In genomic region chr2:8159966-8160603, GRCh38 we compare ENCODE assay signal across 19 cellular contexts.
A peak's percentile ranks its signal among the peaks of the same experiment; 100 is the strongest.
DNase-seq lines count a peak whose midpoint lies in the region; ATAC-seq and TF ChIP-seq lines count a peak whose summit lies in the region.
"Had no signal": no experiment of that assay in that cellular context is flagged by ENCODE, and none has a peak within 500 bp of the region (broad histone marks: within the 10 kb centered on the region; RNA-seq: fewer than 3 reads in every experiment).

No MANE protein-coding gene starts in this region.

- no peak overlapping the region for H3K4me3 Mint-ChIP-seq in immature natural killer cell
- H3K4me3 Mint-ChIP-seq in stimulated activated naive B cell treated with anti-CD40 and anti-IgM and Interleukin-4, amounts not matched to agents 10 μg/mL and 1 μg/mL and 100 μg/mL, for 72 hours = no peak overlapping the region
- H3K4me3 Mint-ChIP-seq in activated T-helper 1 cell treated with anti-CD3 and anti-CD28 coated beads, Interleukin-12 subunit alpha, Interleukin-12 subunit beta, Interleukin-2, Interleukin-4 antibody, amounts not matched to agents 30 ng/mL and 10 ng/mL and 1 ng/mL, durations not matched to agents 14 hours and 24 hours and 36 hours = no peak overlapping the region
- no peak overlapping the region for H3K4me3 Mint-ChIP-seq in activated CD4-positive, alpha-beta memory T cell treated with anti-CD3 and anti-CD28 coated beads, Interleukin-2, amount 10 ng/mL, durations not matched to agents 7 days and 5 days
- H3K4me3 Mint-ChIP-seq: activated T-cell treated with anti-CD3 and anti-CD28 coated beads, Interleukin-2, amount 50 U/mL, for 24 hours had no signal

- peaks cover 9 to 33% of the 10 kb centered on the region in 2 donors for H3K4me1 Mint-ChIP-seq in immature natural killer cell
- peaks cover 15 to 23% of the 10 kb centered on the region in 2 donors for H3K4me1 Mint-ChIP-seq in stimulated activated naive B cell treated with anti-CD40 and anti-IgM and Interleukin-4, amounts not matched to agents 10 μg/mL and 1 μg/mL and 100 μg/mL, for 72 hours
- H3K4me1 Mint-ChIP-seq in activated T-helper 1 cell treated with anti-CD3 and anti-CD28 coated beads, Interleukin-12 subunit alpha, Interleukin-12 subunit beta, Interleukin-2, Interleukin-4 antibody, amounts not matched to agents 30 ng/mL and 10 ng/mL and 1 ng/mL, durations not matched to agents 14 hours and 24 hours and 36 hours (ENCODE audit: low read depth) = peaks cover 8% of the 10 kb centered on the region
- H3K4me1 Mint-ChIP-seq in activated CD4-positive, alpha-beta memory T cell treated with anti-CD3 and anti-CD28 coated beads, Interleukin-2, amount 10 ng/mL, durations not matched to agents 7 days and 5 days = peaks cover 3% of the 10 kb centered on the region

- no peak overlapping the region for H3K4me2 ChIP-seq in SK-N-SH
- H3K4me2 ChIP-seq: BLaER1 had no signal

- H3K9ac ChIP-seq in SK-N-SH = no peak overlapping the region
- H3K9ac ChIP-seq: BLaER1 had no signal

- no peaks in the 10 kb centered on the region for H3K9me3 Mint-ChIP-seq in immature natural killer cell
- H3K9me3 Mint-ChIP-seq in stimulated activated naive B cell treated with anti-CD40 and anti-IgM and Interleukin-4, amounts not matched to agents 10 μg/mL and 1 μg/mL and 100 μg/mL, for 72 hours = peaks cover 3 to 8% of the 10 kb centered on the region in 2 donors
- peaks cover 25% of the 10 kb centered on the region for H3K9me3 Mint-ChIP-seq in activated T-helper 1 cell treated with anti-CD3 and anti-CD28 coated beads, Interleukin-12 subunit alpha, Interleukin-12 subunit beta, Interleukin-2, Interleukin-4 antibody, amounts not matched to agents 30 ng/mL and 10 ng/mL and 1 ng/mL, durations not matched to agents 14 hours and 24 hours and 36 hours
- H3K9me3 Mint-ChIP-seq in activated CD4-positive, alpha-beta memory T cell treated with anti-CD3 and anti-CD28 coated beads, Interleukin-2, amount 10 ng/mL, durations not matched to agents 7 days and 5 days = peaks cover 11% of the 10 kb centered on the region

- ATAC-seq in SK-N-SH treated with all-trans-retinoic acid at 6 μM for 48 hours (no peak), right cardiac atrium (no peak)
- ATAC-seq in stimulated activated naive B cell treated with anti-CD40 and anti-IgM and Interleukin-4, amounts not matched to agents 10 μg/mL and 1 μg/mL and 100 μg/mL, for 72 hours (replicated peaks) = peak; percentile 85 to 86

- intact Hi-C loops in activated T-helper 1 cell treated with anti-CD3 and anti-CD28 coated beads, Interleukin-12 subunit alpha, Interleukin-12 subunit beta, Interleukin-2, Interleukin-4 antibody, amounts not matched to agents 30 ng/mL and 10 ng/mL and 1 ng/mL, durations not matched to agents 14 hours and 24 hours and 36 hours (cut with micrococcal nuclease) = loop anchor here (5.0 to 10.0 kb wide), 3 partner anchors 225 to 595 kb away; no protein-coding TSS in a partner anchor
- intact Hi-C loops in right cardiac atrium (cut with DNase I) = no loop called here

- no peaks in the 10 kb centered on the region for H3K79me2 ChIP-seq in SK-N-SH (ENCODE audit: insufficient read depth)

- H3K27ac Mint-ChIP-seq in immature natural killer cell = peak overlapping the region in 4 of 6 donors; percentile 1 to 61 (median 41)
- peak overlapping the region; percentile 56 for H3K27ac Mint-ChIP-seq in stimulated activated naive B cell treated with anti-CD40 and anti-IgM and Interleukin-4, amounts not matched to agents 10 μg/mL and 1 μg/mL and 100 μg/mL, for 72 hours
- H3K27ac Mint-ChIP-seq in activated T-helper 1 cell treated with anti-CD3 and anti-CD28 coated beads, Interleukin-12 subunit alpha, Interleukin-12 subunit beta, Interleukin-2, Interleukin-4 antibody, amounts not matched to agents 30 ng/mL and 10 ng/mL and 1 ng/mL, durations not matched to agents 14 hours and 24 hours and 36 hours = no peak overlapping the region
- no peak overlapping the region for H3K27ac Mint-ChIP-seq in activated CD4-positive, alpha-beta memory T cell treated with anti-CD3 and anti-CD28 coated beads, Interleukin-2, amount 10 ng/mL, durations not matched to agents 7 days and 5 days
- H3K27ac Mint-ChIP-seq: activated T-cell treated with anti-CD3 and anti-CD28 coated beads, Interleukin-2, amount 50 U/mL, for 24 hours had no signal

- H3K27ac ChIP-seq in SK-N-SH (ENCODE audit: low read depth in 2 of 2, low read length in 1 of 2) (no peak overlapping the region), right cardiac atrium (ENCODE audit: low read length) (no peak overlapping the region)
- H3K27ac ChIP-seq: ascending aorta, BLaER1, Peyer's patch, prostate gland, tibial nerve had no signal

- H3K4me3 ChIP-seq in SK-N-SH (ENCODE audit: low read depth in 2 of 2, low read length in 1 of 2) = no peak overlapping the region
- H3K4me3 ChIP-seq in right cardiac atrium (ENCODE audit: low read length) = no peak overlapping the region
- H3K4me3 ChIP-seq: ascending aorta, BLaER1, lung, Peyer's patch, prostate gland, tibial nerve had no signal

- WGBS in SK-N-SH (ENCODE audit: low lambda C conversion rate) = 69% methylated on average over 4 of the region's 4 CpGs
- WGBS in right cardiac atrium = 78% methylated on average over 4 of the region's 4 CpGs

- no peaks in the 10 kb centered on the region for H3K9me2 ChIP-seq in SK-N-SH

- TF ChIP-seq CTCF in SK-N-SH (IDR thresholded peaks at IDR 0.05) = no peak

- TF ChIP-seq RAD21 in SK-N-SH (IDR thresholded peaks at IDR 0.05; ENCODE audit: low read length) = no peak

- DNase-seq in SK-N-SH = no peak
- peak; percentile 52 for DNase-seq in MV-4-11 (lab: John Stamatoyannopoulos, UW)
- no peak for DNase-seq in immature natural killer cell
- no peak for DNase-seq in stimulated activated naive B cell treated with anti-CD40 and anti-IgM and Interleukin-4, amounts not matched to agents 10 μg/mL and 1 μg/mL and 100 μg/mL, for 72 hours
- DNase-seq in activated T-helper 1 cell treated with anti-CD3 and anti-CD28 coated beads, Interleukin-12 subunit alpha, Interleukin-12 subunit beta, Interleukin-2, Interleukin-4 antibody, amounts not matched to agents 30 ng/mL and 10 ng/mL and 1 ng/mL, durations not matched to agents 14 hours and 24 hours and 36 hours (ENCODE audit: low spot score) = no peak
- DNase-seq in right cardiac atrium = no peak
- no peak for DNase-seq in activated CD4-positive, alpha-beta memory T cell treated with anti-CD3 and anti-CD28 coated beads, Interleukin-2, amount 10 ng/mL, durations not matched to agents 7 days and 5 days
- DNase-seq: activated CD4-positive, alpha-beta T cell treated with anti-CD3 and anti-CD28 coated beads, Interleukin-2, amount 50 U/mL, for 4 hours; activated naive CD4-positive, alpha-beta T cell treated with anti-CD3 and anti-CD28 coated beads, Interleukin-2, amount 50 U/mL, for 16 hours; activated T-cell treated with anti-CD3 and anti-CD28 coated beads, Interleukin-2, amount 50 U/mL, for 24 hours; NCI-H1048; NCI-H2081 treated with DMSO at 0.1 percent for 48 hours; Peyer's patch had no signal

- H3K4me1 ChIP-seq in SK-N-SH (ENCODE audit: control insufficient read depth in 1 of 2, insufficient read depth in 2 of 2, low read depth in 1 of 2, low read length in 1 of 2) (no peaks in the 10 kb centered on the region), right cardiac atrium (ENCODE audit: control insufficient read depth, insufficient read depth, low read length) (no peaks in the 10 kb centered on the region)
- H3K4me1 ChIP-seq: Peyer's patch, prostate gland, tibial nerve had no signal

- no peaks in the 10 kb centered on the region for H3K36me3 ChIP-seq in SK-N-SH (replicated peaks in 1 of 2; ENCODE audit: control insufficient read depth in 1 of 2, insufficient read depth in 2 of 2, low read length in 1 of 2)
- H3K36me3 ChIP-seq: ascending aorta, BLaER1, Peyer's patch, prostate gland, tibial nerve had no signal

- H3F3A ChIP-seq in SK-N-SH (replicated peaks; ENCODE audit: insufficient read depth) = no peaks in the 10 kb centered on the region

- peaks cover 1 to 8% (median 3%) of the 10 kb centered on the region in 3 donors for H3K27me3 Mint-ChIP-seq in immature natural killer cell (ENCODE audit: low read depth in 3 of 3)
- peaks cover 11 to 22% of the 10 kb centered on the region in 2 donors for H3K27me3 Mint-ChIP-seq in stimulated activated naive B cell treated with anti-CD40 and anti-IgM and Interleukin-4, amounts not matched to agents 10 μg/mL and 1 μg/mL and 100 μg/mL, for 72 hours
- no peaks in the 10 kb centered on the region for H3K27me3 Mint-ChIP-seq in activated T-helper 1 cell treated with anti-CD3 and anti-CD28 coated beads, Interleukin-12 subunit alpha, Interleukin-12 subunit beta, Interleukin-2, Interleukin-4 antibody, amounts not matched to agents 30 ng/mL and 10 ng/mL and 1 ng/mL, durations not matched to agents 14 hours and 24 hours and 36 hours (ENCODE audit: insufficient read depth)
- H3K27me3 Mint-ChIP-seq in activated CD4-positive, alpha-beta memory T cell treated with anti-CD3 and anti-CD28 coated beads, Interleukin-2, amount 10 ng/mL, durations not matched to agents 7 days and 5 days = no peaks in the 10 kb centered on the region
- H3K27me3 Mint-ChIP-seq: activated T-cell treated with anti-CD3 and anti-CD28 coated beads, Interleukin-2, amount 50 U/mL, for 24 hours had no signal

- CTCF ChIA-PET in SK-N-SH (lab: Yijun Ruan, JAX) = interaction anchor here (1.5 kb wide), 1 partner anchor 12 kb away, joined by 5 read pairs; no protein-coding TSS in a partner anchor
- CTCF ChIA-PET in activated CD4-positive, alpha-beta memory T cell treated with anti-CD3 and anti-CD28 coated beads, Interleukin-2, amount 10 ng/mL, durations not matched to agents 7 days and 5 days (lab: Charles Lee) = no interaction called here

- 0 out of 2 replicates have a peak overlapping the region, but pooled peaks have one; percentile 8 for H2AFZ ChIP-seq in SK-N-SH (ENCODE audit: low read depth)

- peaks cover 16 to 47% (median 40%) of the 10 kb centered on the region in 3 donors for H3K36me3 Mint-ChIP-seq in immature natural killer cell
- H3K36me3 Mint-ChIP-seq in stimulated activated naive B cell treated with anti-CD40 and anti-IgM and Interleukin-4, amounts not matched to agents 10 μg/mL and 1 μg/mL and 100 μg/mL, for 72 hours = peaks cover 0 to 3% of the 10 kb centered on the region in 2 donors
- peaks cover 5% of the 10 kb centered on the region for H3K36me3 Mint-ChIP-seq in activated T-helper 1 cell treated with anti-CD3 and anti-CD28 coated beads, Interleukin-12 subunit alpha, Interleukin-12 subunit beta, Interleukin-2, Interleukin-4 antibody, amounts not matched to agents 30 ng/mL and 10 ng/mL and 1 ng/mL, durations not matched to agents 14 hours and 24 hours and 36 hours (ENCODE audit: low read depth)
- H3K36me3 Mint-ChIP-seq in activated CD4-positive, alpha-beta memory T cell treated with anti-CD3 and anti-CD28 coated beads, Interleukin-2, amount 10 ng/mL, durations not matched to agents 7 days and 5 days (ENCODE audit: low read depth) = peaks cover 3% of the 10 kb centered on the region

- H3K9me3 ChIP-seq in SK-N-SH = no peaks in the 10 kb centered on the region
- no peaks in the 10 kb centered on the region for H3K9me3 ChIP-seq in right cardiac atrium (ENCODE audit: control insufficient read depth, low read length)
- H3K9me3 ChIP-seq: ascending aorta, BLaER1, Peyer's patch, prostate gland, tibial nerve had no signal

- POLR2A ChIA-PET in SK-N-SH (lab: Yijun Ruan, JAX) = interaction anchor here (1.1 kb wide), 1 partner anchor 11 kb away, joined by 5 read pairs; no protein-coding TSS in a partner anchor
- POLR2A ChIA-PET in activated CD4-positive, alpha-beta memory T cell treated with anti-CD3 and anti-CD28 coated beads, Interleukin-2, amount 10 ng/mL, durations not matched to agents 7 days and 5 days (lab: Charles Lee) = no interaction called here

- TF ChIP-seq EP300 in SK-N-SH (IDR thresholded peaks at IDR 0.05; ENCODE audit: borderline replicate concordance in 1 of 2, low read depth in 1 of 2, low read length in 1 of 2) = no peak

- H3K27me3 ChIP-seq in SK-N-SH (ENCODE audit: insufficient read depth) (no peaks in the 10 kb centered on the region), right cardiac atrium (ENCODE audit: control insufficient read depth, insufficient read depth) (no peaks in the 10 kb centered on the region)
- H3K27me3 ChIP-seq: ascending aorta, BLaER1, Peyer's patch, tibial nerve had no signal

- H4K20me1 ChIP-seq in SK-N-SH (ENCODE audit: insufficient read depth) = no peaks in the 10 kb centered on the region
- H4K20me1 ChIP-seq: BLaER1 had no signal

Comparison
In these comparisons a context has a peak if more than half of its experiments do, and no peak if none do; other contexts are left out.
1. ATAC-seq: peak in stimulated activated naive B cell treated with anti-CD40 and anti-IgM and Interleukin-4, amounts not matched to agents 10 μg/mL and 1 μg/mL and 100 μg/mL, for 72 hours (2 of 2); none in SK-N-SH treated with all-trans-retinoic acid at 6 μM for 48 hours (single experiment) and right cardiac atrium (0 of 2).
2. H3K27ac Mint-ChIP-seq: peak in immature natural killer cell (4 of 6) and stimulated activated naive B cell treated with anti-CD40 and anti-IgM and Interleukin-4, amounts not matched to agents 10 μg/mL and 1 μg/mL and 100 μg/mL, for 72 hours (single experiment); none in activated T-helper 1 cell treated with anti-CD3 and anti-CD28 coated beads, Interleukin-12 subunit alpha, Interleukin-12 subunit beta, Interleukin-2, Interleukin-4 antibody, amounts not matched to agents 30 ng/mL and 10 ng/mL and 1 ng/mL, durations not matched to agents 14 hours and 24 hours and 36 hours (single experiment) and activated CD4-positive, alpha-beta memory T cell treated with anti-CD3 and anti-CD28 coated beads, Interleukin-2, amount 10 ng/mL, durations not matched to agents 7 days and 5 days (single experiment).